ENCODE assay signal across 1 cellular context in genomic region chr6:43575772-43576551, GRCh38.
TF ChIP-seq lines count a peak whose summit lies in the region.

Gene POLH, plus strand, starts transcription at chr6:43576185. Its CDS starts 6,135 bp downstream, at chr6:43582320.
Gene XPO5, minus strand, starts transcription at chr6:43576038. Its CDS starts 174 bp downstream, at chr6:43575864.

TF ChIP-seq in HepG2, 621 proteins besides CTCF, POLR2A, EP300 and RAD21 (continued from another document and continues in another):
- TF ChIP-seq FUBP1 (CRISPR knock-in tag; IDR thresholded peaks at IDR 0.05; ENCODE audit: borderline replicate concordance), result no peak
- peak; percentile 49 for TF ChIP-seq ZNF609 (CRISPR knock-in tag; IDR thresholded peaks at IDR 0.05; ENCODE audit: borderline replicate concordance)
- no peak for TF ChIP-seq TCF7 (IDR thresholded peaks at IDR 0.05; ENCODE audit: low read depth)
- TF ChIP-seq SRSF1 (optimal IDR thresholded peaks at IDR 0.05; ENCODE audit: low read depth, low read length), result no peak
- TF ChIP-seq, protein P1, sequence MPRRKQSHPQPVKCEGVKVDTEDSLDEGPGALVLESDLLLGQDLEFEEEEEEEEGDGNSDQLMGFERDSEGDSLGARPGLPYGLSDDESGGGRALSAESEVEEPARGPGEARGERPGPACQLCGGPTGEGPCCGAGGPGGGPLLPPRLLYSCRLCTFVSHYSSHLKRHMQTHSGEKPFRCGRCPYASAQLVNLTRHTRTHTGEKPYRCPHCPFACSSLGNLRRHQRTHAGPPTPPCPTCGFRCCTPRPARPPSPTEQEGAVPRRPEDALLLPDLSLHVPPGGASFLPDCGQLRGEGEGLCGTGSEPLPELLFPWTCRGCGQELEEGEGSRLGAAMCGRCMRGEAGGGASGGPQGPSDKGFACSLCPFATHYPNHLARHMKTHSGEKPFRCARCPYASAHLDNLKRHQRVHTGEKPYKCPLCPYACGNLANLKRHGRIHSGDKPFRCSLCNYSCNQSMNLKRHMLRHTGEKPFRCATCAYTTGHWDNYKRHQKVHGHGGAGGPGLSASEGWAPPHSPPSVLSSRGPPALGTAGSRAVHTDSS (CRISPR knock-in tag; conservative IDR thresholded peaks at IDR 0.05), result peak; percentile 95
- no peak for TF ChIP-seq ATM (IDR thresholded peaks at IDR 0.05; ENCODE audit: borderline replicate concordance)
- no peak for TF ChIP-seq REXO4 (CRISPR knock-in tag; IDR thresholded peaks at IDR 0.05; ENCODE audit: borderline replicate concordance)
- TF ChIP-seq ZBTB21 (CRISPR knock-in tag; IDR thresholded peaks at IDR 0.05), result no peak
- TF ChIP-seq ZNF17 (CRISPR knock-in tag; IDR thresholded peaks at IDR 0.05), result no peak
- TF ChIP-seq SRSF9 (IDR thresholded peaks at IDR 0.05; ENCODE audit: borderline replicate concordance, insufficient read depth, low read depth, low read length, poor library complexity, severe bottlenecking), result no peak
- no peak for TF ChIP-seq KDM4B (CRISPR knock-in tag; IDR thresholded peaks at IDR 0.05)
- peak; percentile 54; the same call in 1 of the 2 replicates for TF ChIP-seq ZNF350 (CRISPR knock-in tag; IDR thresholded peaks at IDR 0.05; ENCODE audit: borderline replicate concordance, low read depth)
- TF ChIP-seq ATF3 (CRISPR knock-in tag; IDR thresholded peaks at IDR 0.05), result peak; percentile 69
- peak; percentile 34; the same call in 1 of the 2 replicates for TF ChIP-seq RFX5 (IDR thresholded peaks at IDR 0.05; ENCODE audit: low read depth, low read length)
- peak; percentile 55 for TF ChIP-seq HDAC2 (CRISPR knock-in tag; IDR thresholded peaks at IDR 0.05)
- TF ChIP-seq SIN3B (IDR thresholded peaks at IDR 0.05; ENCODE audit: low read length), result 0 out of 2 replicates have a peak, but pooled peaks have one; percentile 11
- peak; percentile 83 for TF ChIP-seq ISL2 (CRISPR knock-in tag; IDR thresholded peaks at IDR 0.05)
- TF ChIP-seq, protein P2, sequence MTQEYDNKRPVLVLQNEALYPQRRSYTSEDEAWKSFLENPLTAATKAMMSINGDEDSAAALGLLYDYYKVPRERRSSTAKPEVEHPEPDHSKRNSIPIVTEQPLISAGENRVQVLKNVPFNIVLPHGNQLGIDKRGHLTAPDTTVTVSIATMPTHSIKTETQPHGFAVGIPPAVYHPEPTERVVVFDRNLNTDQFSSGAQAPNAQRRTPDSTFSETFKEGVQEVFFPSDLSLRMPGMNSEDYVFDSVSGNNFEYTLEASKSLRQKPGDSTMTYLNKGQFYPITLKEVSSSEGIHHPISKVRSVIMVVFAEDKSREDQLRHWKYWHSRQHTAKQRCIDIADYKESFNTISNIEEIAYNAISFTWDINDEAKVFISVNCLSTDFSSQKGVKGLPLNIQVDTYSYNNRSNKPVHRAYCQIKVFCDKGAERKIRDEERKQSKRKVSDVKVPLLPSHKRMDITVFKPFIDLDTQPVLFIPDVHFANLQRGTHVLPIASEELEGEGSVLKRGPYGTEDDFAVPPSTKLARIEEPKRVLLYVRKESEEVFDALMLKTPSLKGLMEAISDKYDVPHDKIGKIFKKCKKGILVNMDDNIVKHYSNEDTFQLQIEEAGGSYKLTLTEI (CRISPR knock-in tag; conservative IDR thresholded peaks at IDR 0.05), result no peak
- TF ChIP-seq CCDC6 (CRISPR knock-in tag; IDR thresholded peaks at IDR 0.05), result peak; percentile 48
- peak; percentile 83 for TF ChIP-seq GATAD1 (CRISPR knock-in tag; IDR thresholded peaks at IDR 0.05)
- peak; percentile 99 for TF ChIP-seq POLR2G (IDR thresholded peaks at IDR 0.05; ENCODE audit: low read depth, low read length)
- no peak for TF ChIP-seq SYNCRIP (IDR thresholded peaks at IDR 0.05; ENCODE audit: insufficient read depth, low read depth, low read length)
- TF ChIP-seq HNF1A (IDR thresholded peaks at IDR 0.05; ENCODE audit: low read depth), result no peak
- peak; percentile 77; the same call in 1 of the 2 replicates for TF ChIP-seq HNF1A (CRISPR knock-in tag; IDR thresholded peaks at IDR 0.05; ENCODE audit: borderline replicate concordance)
- TF ChIP-seq CBX5 (CRISPR knock-in tag; IDR thresholded peaks at IDR 0.05; ENCODE audit: borderline replicate concordance), result peak; percentile 17; the same call in 1 of the 2 replicates
- TF ChIP-seq, protein P3, sequence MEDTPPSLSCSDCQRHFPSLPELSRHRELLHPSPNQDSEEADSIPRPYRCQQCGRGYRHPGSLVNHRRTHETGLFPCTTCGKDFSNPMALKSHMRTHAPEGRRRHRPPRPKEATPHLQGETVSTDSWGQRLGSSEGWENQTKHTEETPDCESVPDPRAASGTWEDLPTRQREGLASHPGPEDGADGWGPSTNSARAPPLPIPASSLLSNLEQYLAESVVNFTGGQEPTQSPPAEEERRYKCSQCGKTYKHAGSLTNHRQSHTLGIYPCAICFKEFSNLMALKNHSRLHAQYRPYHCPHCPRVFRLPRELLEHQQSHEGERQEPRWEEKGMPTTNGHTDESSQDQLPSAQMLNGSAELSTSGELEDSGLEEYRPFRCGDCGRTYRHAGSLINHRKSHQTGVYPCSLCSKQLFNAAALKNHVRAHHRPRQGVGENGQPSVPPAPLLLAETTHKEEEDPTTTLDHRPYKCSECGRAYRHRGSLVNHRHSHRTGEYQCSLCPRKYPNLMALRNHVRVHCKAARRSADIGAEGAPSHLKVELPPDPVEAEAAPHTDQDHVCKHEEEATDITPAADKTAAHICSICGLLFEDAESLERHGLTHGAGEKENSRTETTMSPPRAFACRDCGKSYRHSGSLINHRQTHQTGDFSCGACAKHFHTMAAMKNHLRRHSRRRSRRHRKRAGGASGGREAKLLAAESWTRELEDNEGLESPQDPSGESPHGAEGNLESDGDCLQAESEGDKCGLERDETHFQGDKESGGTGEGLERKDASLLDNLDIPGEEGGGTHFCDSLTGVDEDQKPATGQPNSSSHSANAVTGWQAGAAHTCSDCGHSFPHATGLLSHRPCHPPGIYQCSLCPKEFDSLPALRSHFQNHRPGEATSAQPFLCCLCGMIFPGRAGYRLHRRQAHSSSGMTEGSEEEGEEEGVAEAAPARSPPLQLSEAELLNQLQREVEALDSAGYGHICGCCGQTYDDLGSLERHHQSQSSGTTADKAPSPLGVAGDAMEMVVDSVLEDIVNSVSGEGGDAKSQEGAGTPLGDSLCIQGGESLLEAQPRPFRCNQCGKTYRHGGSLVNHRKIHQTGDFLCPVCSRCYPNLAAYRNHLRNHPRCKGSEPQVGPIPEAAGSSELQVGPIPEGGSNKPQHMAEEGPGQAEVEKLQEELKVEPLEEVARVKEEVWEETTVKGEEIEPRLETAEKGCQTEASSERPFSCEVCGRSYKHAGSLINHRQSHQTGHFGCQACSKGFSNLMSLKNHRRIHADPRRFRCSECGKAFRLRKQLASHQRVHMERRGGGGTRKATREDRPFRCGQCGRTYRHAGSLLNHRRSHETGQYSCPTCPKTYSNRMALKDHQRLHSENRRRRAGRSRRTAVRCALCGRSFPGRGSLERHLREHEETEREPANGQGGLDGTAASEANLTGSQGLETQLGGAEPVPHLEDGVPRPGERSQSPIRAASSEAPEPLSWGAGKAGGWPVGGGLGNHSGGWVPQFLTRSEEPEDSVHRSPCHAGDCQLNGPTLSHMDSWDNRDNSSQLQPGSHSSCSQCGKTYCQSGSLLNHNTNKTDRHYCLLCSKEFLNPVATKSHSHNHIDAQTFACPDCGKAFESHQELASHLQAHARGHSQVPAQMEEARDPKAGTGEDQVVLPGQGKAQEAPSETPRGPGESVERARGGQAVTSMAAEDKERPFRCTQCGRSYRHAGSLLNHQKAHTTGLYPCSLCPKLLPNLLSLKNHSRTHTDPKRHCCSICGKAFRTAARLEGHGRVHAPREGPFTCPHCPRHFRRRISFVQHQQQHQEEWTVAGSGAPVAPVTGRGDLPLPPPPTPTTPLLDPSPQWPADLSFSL (CRISPR knock-in tag; IDR thresholded peaks at IDR 0.05), result no peak
- TF ChIP-seq FOSL1 (CRISPR knock-in tag; IDR thresholded peaks at IDR 0.05; ENCODE audit: borderline replicate concordance), result no peak
- TF ChIP-seq DPF2 (CRISPR knock-in tag; IDR thresholded peaks at IDR 0.05; ENCODE audit: borderline replicate concordance, low read depth), result no peak
- TF ChIP-seq, protein P4, sequence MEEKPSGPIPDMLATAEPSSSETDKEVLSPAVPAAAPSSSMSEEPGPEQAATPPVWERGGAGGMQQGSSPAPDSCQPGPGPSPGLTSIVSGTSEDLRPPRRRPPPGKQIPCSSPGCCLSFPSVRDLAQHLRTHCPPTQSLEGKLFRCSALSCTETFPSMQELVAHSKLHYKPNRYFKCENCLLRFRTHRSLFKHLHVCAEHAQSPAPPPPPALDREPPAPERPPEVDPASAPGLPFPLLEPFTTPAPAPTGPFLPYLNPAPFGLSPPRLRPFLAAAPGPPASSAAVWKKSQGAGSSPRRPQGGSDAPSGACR (CRISPR knock-in tag; IDR thresholded peaks at IDR 0.05), result peak; percentile 86
- TF ChIP-seq ZBTB38 (CRISPR knock-in tag; IDR thresholded peaks at IDR 0.05), result peak; percentile 95
- no peak for TF ChIP-seq NFYC (CRISPR knock-in tag; IDR thresholded peaks at IDR 0.05)
- peak; percentile 33; the same call in 1 of the 2 replicates for TF ChIP-seq ZNF598 (CRISPR knock-in tag; IDR thresholded peaks at IDR 0.05; ENCODE audit: borderline replicate concordance)
- TF ChIP-seq, protein P5, sequence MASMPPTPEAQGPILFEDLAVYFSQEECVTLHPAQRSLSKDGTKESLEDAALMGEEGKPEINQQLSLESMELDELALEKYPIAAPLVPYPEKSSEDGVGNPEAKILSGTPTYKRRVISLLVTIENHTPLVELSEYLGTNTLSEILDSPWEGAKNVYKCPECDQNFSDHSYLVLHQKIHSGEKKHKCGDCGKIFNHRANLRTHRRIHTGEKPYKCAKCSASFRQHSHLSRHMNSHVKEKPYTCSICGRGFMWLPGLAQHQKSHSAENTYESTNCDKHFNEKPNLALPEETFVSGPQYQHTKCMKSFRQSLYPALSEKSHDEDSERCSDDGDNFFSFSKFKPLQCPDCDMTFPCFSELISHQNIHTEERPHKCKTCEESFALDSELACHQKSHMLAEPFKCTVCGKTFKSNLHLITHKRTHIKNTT (CRISPR knock-in tag; IDR thresholded peaks at IDR 0.05), result no peak
